10 cellular contexts compared by ENCODE assay signal in genomic region chr16:29674188-29674587, GRCh38. TPM values are rescaled to one million over a fixed set of nuclear protein-coding genes. Genes with fewer than 3 reads are reported as not detected.
A peak's percentile ranks its signal among the peaks of the same experiment; 100 is the strongest.
DNase-seq lines count a peak whose midpoint lies in the region; ATAC-seq and TF ChIP-seq lines count a peak whose summit lies in the region.
"Had no signal": no experiment of that assay in that cellular context is flagged by ENCODE, and none has a peak within 500 bp of the region (broad histone marks: within the 10 kb centered on the region; RNA-seq: fewer than 3 reads in every experiment).

No MANE protein-coding gene starts in this region.

- H3K4me1 ChIP-seq in CD8-positive, alpha-beta T cell (ENCODE audit: insufficient read depth, low read length), result peaks cover 2% of the 10 kb centered on the region

- no peaks in the 10 kb centered on the region for H3K27me3 ChIP-seq in CD8-positive, alpha-beta T cell (ENCODE audit: insufficient read depth, low read length)

- no peaks in the 10 kb centered on the region for H3K36me3 ChIP-seq in CD8-positive, alpha-beta T cell (ENCODE audit: insufficient read depth, low read length)

- no peak overlapping the region for H3K4me3 ChIP-seq in CD8-positive, alpha-beta T cell (ENCODE audit: low read depth, low read length)

- TF ChIP-seq CTCF in CD8-positive, alpha-beta T cell (IDR thresholded peaks at IDR 0.05), result no peak
- peak in 1 of 3 experiments; percentile 12 for TF ChIP-seq CTCF in nephron (IDR thresholded peaks at IDR 0.05; ENCODE audit: unreplicated experiment in 3 of 3)

- H3K4me1 Mint-ChIP-seq in CD8-positive, alpha-beta T cell (ENCODE audit: low read depth), result peaks cover 18% of the 10 kb centered on the region
- H3K4me1 Mint-ChIP-seq in nephron, result peaks cover 26% of the 10 kb centered on the region

- no peak overlapping the region for H3K27ac ChIP-seq in CD8-positive, alpha-beta T cell (ENCODE audit: low read depth, low read length)

- peak overlapping the region; percentile 84 for H3K27ac Mint-ChIP-seq in CD8-positive, alpha-beta T cell
- H3K27ac Mint-ChIP-seq in nephron, result peak overlapping the region; percentile 95 to 97 (median 96)

- H3K9me3 ChIP-seq in CD8-positive, alpha-beta T cell (ENCODE audit: low read length), result no peaks in the 10 kb centered on the region

- no peak for DNase-seq in CD8-positive, alpha-beta T cell
- peak; percentile 55 for DNase-seq in NCI-H1105 treated with DMSO at 0.1 percent for 48 hours (lab: John Stamatoyannopoulos, UW)
- DNase-seq in erythroblast (lab: John Stamatoyannopoulos, UW), result no peak
- DNase-seq: activated CD8-positive, alpha-beta memory T cell treated with anti-CD3 and anti-CD28 coated beads, Interleukin-2, amount 50 U/mL, for 48 hours; NCI-H774 had no signal

- CTCF ChIA-PET in CD8-positive, alpha-beta T cell (lab: Charles Lee), result interaction anchor here (0.8 to 1.8 kb wide), 6 partner anchors 11 to 469 kb away, joined by 3 to 5 read pairs (median 3); partner anchors contain the start of gene SPN

- no peaks in the 10 kb centered on the region for H3K27me3 Mint-ChIP-seq in CD8-positive, alpha-beta T cell (ENCODE audit: low read depth)
- no peaks in the 10 kb centered on the region for H3K27me3 Mint-ChIP-seq in nephron (ENCODE audit: low read depth)

- intact Hi-C loops in CD8-positive, alpha-beta T cell (cut with DNase I, micrococcal nuclease), result no loop called here

- POLR2A ChIA-PET in CD8-positive, alpha-beta T cell (lab: Charles Lee), result interaction anchor here (0.6 kb wide), 1 partner anchor 1484 kb away, joined by 5 read pairs; no protein-coding TSS in a partner anchor

- TF ChIP-seq POLR2A in erythroblast (IDR thresholded peaks at IDR 0.05; ENCODE audit: low read length), result no peak

- no peaks in the 10 kb centered on the region for H3K9me3 Mint-ChIP-seq in CD8-positive, alpha-beta T cell
- H3K9me3 Mint-ChIP-seq in nephron, result no peaks in the 10 kb centered on the region

- ATAC-seq in CD8-positive, alpha-beta T cell, result peak; percentile 26
- ATAC-seq in esophagus mucosa, result peak; percentile 47
- ATAC-seq in activated CD4-positive, CD25-positive, alpha-beta regulatory T cell treated with anti-CD3 and anti-CD28 coated beads, Interleukin-2, amount 50 U/mL, for 24 hours, result no peak
- no peak for ATAC-seq in HG02970 (IDR thresholded peaks at IDR 0.05; ENCODE audit: low FRiP score, unreplicated experiment)
- ATAC-seq in HG02870 (IDR thresholded peaks at IDR 0.05; ENCODE audit: unreplicated experiment), result no peak

- H3K4me3 Mint-ChIP-seq in CD8-positive, alpha-beta T cell, result no peak overlapping the region
- peak overlapping the region; percentile 6 to 40 (median 15) for H3K4me3 Mint-ChIP-seq in nephron

- peaks cover 11% of the 10 kb centered on the region for H3K36me3 Mint-ChIP-seq in CD8-positive, alpha-beta T cell
- H3K36me3 Mint-ChIP-seq in nephron (ENCODE audit: low read depth), result no peaks in the 10 kb centered on the region

RNA-seq across cellular contexts. Expression of gene QPRT, which starts 4.8 kb away (rescaled TPM):
- under 1 TPM in 1 of 2 experiments, not detected in 1; 0.76 TPM for total RNA-seq in CD8-positive, alpha-beta T cell
- total RNA-seq in esophagus mucosa, result 0.60 TPM

RNA-seq across cellular contexts. Expression of gene SPN, which starts 11.1 kb away (rescaled TPM):
- 10 to 100 TPM; 36.9 to 38.2 TPM for total RNA-seq in CD8-positive, alpha-beta T cell
- total RNA-seq in esophagus mucosa, result 0.60 TPM

Comparison
In these comparisons a context has a peak if more than half of its experiments do, and no peak if none do; other contexts are left out.
1. ATAC-seq: peak in CD8-positive, alpha-beta T cell (single experiment) and esophagus mucosa (single experiment); none in activated CD4-positive, CD25-positive, alpha-beta regulatory T cell treated with anti-CD3 and anti-CD28 coated beads, Interleukin-2, amount 50 U/mL, for 24 hours (0 of 2), HG02970 (single experiment) and HG02870 (single experiment).
2. RNA of gene SPN, which starts 11.1 kb away (total RNA-seq): 36.9 to 38.2 TPM in CD8-positive, alpha-beta T cell; 0.60 TPM in esophagus mucosa (single experiment); every median in the first group is over 10 times any median in the second.